ENCODE assay signal across 2 cellular contexts in the genomic region with DNA sequence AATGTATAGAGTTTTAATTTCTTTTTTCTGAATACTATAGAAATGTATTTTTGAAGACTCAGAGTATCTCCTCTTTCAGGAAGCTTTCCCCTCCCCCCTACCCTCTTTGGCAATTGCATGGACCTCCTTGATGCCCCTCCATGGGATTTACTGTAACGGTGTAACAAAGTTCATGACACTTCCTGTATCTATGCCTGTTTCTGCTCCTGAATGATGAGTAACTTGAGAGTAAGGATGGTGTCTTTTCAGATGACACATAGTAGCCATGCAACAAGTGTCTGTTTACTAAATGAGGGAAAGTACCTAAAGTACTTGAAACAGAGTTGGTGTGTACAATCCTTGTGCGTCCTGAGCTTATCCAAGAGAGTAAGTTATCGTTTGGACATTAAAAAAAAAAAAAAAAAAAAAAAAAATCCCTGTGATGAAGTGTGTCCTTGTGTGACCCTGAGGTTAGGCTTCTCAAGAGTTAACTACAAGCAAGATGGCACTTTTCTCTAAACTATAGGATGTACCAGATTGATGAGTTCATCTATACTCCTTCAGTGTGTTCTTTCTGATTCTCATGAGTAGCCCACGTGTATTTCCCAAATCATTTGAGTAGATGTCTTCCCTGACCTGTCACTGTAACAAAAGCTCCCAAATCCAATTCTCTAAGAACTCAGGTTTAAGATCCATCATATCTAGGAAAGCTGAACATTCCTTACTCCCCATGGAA.
TF ChIP-seq lines count a peak whose summit lies in the region.

No MANE protein-coding gene starts in this region.

TF ChIP-seq in H1, 55 proteins besides CTCF, POLR2A, EP300 and RAD21 (continued from another document):
- no peak for TF ChIP-seq POU5F1 (IDR thresholded peaks at IDR 0.05; ENCODE audit: low read depth, low read length)

TF ChIP-seq in SK-N-SH treated with all-trans-retinoic acid at 6 μM for 48 hours, 23 proteins besides CTCF, POLR2A, EP300 and RAD21 (continued from another document):
- TF ChIP-seq, protein P1, sequence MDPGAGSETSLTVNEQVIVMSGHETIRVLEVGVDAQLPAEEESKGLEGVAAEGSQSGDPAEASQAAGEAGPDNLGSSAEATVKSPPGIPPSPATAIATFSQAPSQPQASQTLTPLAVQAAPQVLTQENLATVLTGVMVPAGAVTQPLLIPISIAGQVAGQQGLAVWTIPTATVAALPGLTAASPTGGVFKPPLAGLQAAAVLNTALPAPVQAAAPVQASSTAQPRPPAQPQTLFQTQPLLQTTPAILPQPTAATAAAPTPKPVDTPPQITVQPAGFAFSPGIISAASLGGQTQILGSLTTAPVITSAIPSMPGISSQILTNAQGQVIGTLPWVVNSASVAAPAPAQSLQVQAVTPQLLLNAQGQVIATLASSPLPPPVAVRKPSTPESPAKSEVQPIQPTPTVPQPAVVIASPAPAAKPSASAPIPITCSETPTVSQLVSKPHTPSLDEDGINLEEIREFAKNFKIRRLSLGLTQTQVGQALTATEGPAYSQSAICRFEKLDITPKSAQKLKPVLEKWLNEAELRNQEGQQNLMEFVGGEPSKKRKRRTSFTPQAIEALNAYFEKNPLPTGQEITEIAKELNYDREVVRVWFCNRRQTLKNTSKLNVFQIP (CRISPR knock-in tag; IDR thresholded peaks at IDR 0.05; ENCODE audit: borderline replicate concordance, low read depth) = no peak
- no peak for TF ChIP-seq PATZ1 (CRISPR knock-in tag; IDR thresholded peaks at IDR 0.05; ENCODE audit: borderline replicate concordance)
- no peak for TF ChIP-seq GLIS3 (CRISPR knock-in tag; IDR thresholded peaks at IDR 0.05)
- TF ChIP-seq RARB (CRISPR knock-in tag; IDR thresholded peaks at IDR 0.05) = no peak
- no peak for TF ChIP-seq ZNF565 (CRISPR knock-in tag; conservative IDR thresholded peaks at IDR 0.05; ENCODE audit: low read depth)
- no peak for TF ChIP-seq TCF4 (CRISPR knock-in tag; IDR thresholded peaks at IDR 0.05; ENCODE audit: borderline replicate concordance)
TF ChIP-seq in SK-N-SH treated with all-trans-retinoic acid at 6 μM for 48 hours: peak in this region for 0.
